ENCODE assay signal across 1 cellular context in genomic region chr2:29334723-29335122, GRCh38.
TF ChIP-seq lines count a peak whose summit lies in the region.

No MANE protein-coding gene starts in this region.

TF ChIP-seq in GM23338, 12 proteins besides CTCF, POLR2A, EP300 and RAD21:
- TF ChIP-seq, protein P1, sequence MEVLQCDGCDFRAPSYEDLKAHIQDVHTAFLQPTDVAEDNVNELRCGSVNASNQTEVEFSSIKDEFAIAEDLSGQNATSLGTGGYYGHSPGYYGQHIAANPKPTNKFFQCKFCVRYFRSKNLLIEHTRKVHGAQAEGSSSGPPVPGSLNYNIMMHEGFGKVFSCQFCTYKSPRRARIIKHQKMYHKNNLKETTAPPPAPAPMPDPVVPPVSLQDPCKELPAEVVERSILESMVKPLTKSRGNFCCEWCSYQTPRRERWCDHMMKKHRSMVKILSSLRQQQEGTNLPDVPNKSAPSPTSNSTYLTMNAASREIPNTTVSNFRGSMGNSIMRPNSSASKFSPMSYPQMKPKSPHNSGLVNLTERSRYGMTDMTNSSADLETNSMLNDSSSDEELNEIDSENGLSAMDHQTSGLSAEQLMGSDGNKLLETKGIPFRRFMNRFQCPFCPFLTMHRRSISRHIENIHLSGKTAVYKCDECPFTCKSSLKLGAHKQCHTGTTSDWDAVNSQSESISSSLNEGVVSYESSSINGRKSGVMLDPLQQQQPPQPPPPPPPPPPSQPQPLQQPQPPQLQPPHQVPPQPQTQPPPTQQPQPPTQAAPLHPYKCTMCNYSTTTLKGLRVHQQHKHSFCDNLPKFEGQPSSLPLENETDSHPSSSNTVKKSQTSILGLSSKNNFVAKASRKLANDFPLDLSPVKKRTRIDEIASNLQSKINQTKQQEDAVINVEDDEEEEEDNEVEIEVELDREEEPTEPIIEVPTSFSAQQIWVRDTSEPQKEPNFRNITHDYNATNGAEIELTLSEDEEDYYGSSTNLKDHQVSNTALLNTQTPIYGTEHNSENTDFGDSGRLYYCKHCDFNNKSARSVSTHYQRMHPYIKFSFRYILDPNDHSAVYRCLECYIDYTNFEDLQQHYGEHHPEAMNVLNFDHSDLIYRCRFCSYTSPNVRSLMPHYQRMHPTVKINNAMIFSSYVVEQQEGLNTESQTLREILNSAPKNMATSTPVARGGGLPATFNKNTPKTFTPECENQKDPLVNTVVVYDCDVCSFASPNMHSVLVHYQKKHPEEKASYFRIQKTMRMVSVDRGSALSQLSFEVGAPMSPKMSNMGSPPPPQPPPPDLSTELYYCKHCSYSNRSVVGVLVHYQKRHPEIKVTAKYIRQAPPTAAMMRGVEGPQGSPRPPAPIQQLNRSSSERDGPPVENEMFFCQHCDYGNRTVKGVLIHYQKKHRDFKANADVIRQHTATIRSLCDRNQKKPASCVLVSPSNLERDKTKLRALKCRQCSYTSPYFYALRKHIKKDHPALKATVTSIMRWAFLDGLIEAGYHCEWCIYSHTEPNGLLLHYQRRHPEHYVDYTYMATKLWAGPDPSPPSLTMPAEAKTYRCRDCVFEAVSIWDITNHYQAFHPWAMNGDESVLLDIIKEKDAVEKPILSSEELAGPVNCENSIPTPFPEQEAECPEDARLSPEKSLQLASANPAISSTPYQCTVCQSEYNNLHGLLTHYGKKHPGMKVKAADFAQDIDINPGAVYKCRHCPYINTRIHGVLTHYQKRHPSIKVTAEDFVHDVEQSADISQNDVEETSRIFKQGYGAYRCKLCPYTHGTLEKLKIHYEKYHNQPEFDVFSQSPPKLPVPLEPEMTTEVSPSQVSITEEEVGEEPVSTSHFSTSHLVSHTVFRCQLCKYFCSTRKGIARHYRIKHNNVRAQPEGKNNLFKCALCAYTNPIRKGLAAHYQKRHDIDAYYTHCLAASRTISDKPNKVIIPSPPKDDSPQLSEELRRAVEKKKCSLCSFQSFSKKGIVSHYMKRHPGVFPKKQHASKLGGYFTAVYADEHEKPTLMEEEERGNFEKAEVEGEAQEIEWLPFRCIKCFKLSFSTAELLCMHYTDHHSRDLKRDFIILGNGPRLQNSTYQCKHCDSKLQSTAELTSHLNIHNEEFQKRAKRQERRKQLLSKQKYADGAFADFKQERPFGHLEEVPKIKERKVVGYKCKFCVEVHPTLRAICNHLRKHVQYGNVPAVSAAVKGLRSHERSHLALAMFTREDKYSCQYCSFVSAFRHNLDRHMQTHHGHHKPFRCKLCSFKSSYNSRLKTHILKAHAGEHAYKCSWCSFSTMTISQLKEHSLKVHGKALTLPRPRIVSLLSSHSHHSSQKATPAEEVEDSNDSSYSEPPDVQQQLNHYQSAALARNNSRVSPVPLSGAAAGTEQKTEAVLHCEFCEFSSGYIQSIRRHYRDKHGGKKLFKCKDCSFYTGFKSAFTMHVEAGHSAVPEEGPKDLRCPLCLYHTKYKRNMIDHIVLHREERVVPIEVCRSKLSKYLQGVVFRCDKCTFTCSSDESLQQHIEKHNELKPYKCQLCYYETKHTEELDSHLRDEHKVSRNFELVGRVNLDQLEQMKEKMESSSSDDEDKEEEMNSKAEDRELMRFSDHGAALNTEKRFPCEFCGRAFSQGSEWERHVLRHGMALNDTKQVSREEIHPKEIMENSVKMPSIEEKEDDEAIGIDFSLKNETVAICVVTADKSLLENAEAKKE (CRISPR knock-in tag; IDR thresholded peaks at IDR 0.05): no peak
- no peak for TF ChIP-seq REST (IDR thresholded peaks at IDR 0.05; ENCODE audit: unreplicated experiment)
- no peak for TF ChIP-seq POLR2AphosphoS5 (IDR thresholded peaks at IDR 0.05; ENCODE audit: low read depth)
- TF ChIP-seq ZNF114 (CRISPR knock-in tag; IDR thresholded peaks at IDR 0.05): no peak
- TF ChIP-seq STAT1 (IDR thresholded peaks at IDR 0.05; ENCODE audit: unreplicated experiment): no peak
- TF ChIP-seq, protein P2, sequence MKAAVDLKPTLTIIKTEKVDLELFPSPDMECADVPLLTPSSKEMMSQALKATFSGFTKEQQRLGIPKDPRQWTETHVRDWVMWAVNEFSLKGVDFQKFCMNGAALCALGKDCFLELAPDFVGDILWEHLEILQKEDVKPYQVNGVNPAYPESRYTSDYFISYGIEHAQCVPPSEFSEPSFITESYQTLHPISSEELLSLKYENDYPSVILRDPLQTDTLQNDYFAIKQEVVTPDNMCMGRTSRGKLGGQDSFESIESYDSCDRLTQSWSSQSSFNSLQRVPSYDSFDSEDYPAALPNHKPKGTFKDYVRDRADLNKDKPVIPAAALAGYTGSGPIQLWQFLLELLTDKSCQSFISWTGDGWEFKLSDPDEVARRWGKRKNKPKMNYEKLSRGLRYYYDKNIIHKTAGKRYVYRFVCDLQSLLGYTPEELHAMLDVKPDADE (IDR thresholded peaks at IDR 0.05): no peak
- TF ChIP-seq EZH2 (IDR thresholded peaks at IDR 0.05; ENCODE audit: low read depth, unreplicated experiment): no peak
- no peak for TF ChIP-seq CREB1 (CRISPR knock-in tag; IDR thresholded peaks at IDR 0.05; ENCODE audit: low read depth)
- no peak for TF ChIP-seq EZH2phosphoT487 (IDR thresholded peaks at IDR 0.05; ENCODE audit: unreplicated experiment)
- no peak for TF ChIP-seq NANOG (IDR thresholded peaks at IDR 0.05; ENCODE audit: borderline replicate concordance)
TF ChIP-seq in GM23338: peak in this region for 0.
